In genomic region chr14:102390486-102390885, GRCh38 we compare ENCODE assay signal across 16 cellular contexts. TPM values are rescaled to one million over a fixed set of nuclear protein-coding genes. Genes with fewer than 3 reads are reported as not detected.
DNase-seq lines count a peak whose midpoint lies in the region; ATAC-seq and TF ChIP-seq lines count a peak whose summit lies in the region.
"Had no signal": no experiment of that assay in that cellular context is flagged by ENCODE, and none has a peak within 500 bp of the region (broad histone marks: within the 10 kb centered on the region; RNA-seq: fewer than 3 reads in every experiment).

No MANE protein-coding gene starts in this region.

- no peaks in the 10 kb centered on the region; the same call in 1 of the 2 replicates for H3K27me3 Mint-ChIP-seq in HFFc6 (ENCODE audit: insufficient read depth)

- peaks cover 0 to 7% (median 0%) of the 10 kb centered on the region in 4 donors for H3K36me3 ChIP-seq in sigmoid colon

- in situ Hi-C loops in astrocyte of the spinal cord (cut with HindIII; ENCODE audit: low sequenced_read_pairs), result no loop called here

- TF ChIP-seq CTCF in HFFc6 (IDR thresholded peaks at IDR 0.05), result no peak
- no peak for TF ChIP-seq CTCF in astrocyte of the spinal cord (IDR thresholded peaks at IDR 0.05; ENCODE audit: low read depth, low read length)
- no peak for TF ChIP-seq CTCF in fibroblast of villous mesenchyme (IDR thresholded peaks at IDR 0.05; ENCODE audit: insufficient read depth, low read depth, low read length)
- no peak for TF ChIP-seq CTCF in sigmoid colon (IDR thresholded peaks at IDR 0.05)

- WGBS in sigmoid colon, 2 donors, result 16 to 54% methylated on average over 2 of the region's 2 CpGs

- H3K4me3 ChIP-seq in astrocyte of the spinal cord (ENCODE audit: low read depth, low read length), result no peak overlapping the region
- H3K4me3 ChIP-seq in fibroblast of villous mesenchyme (ENCODE audit: low read depth, low read length), result no peak overlapping the region
- no peak overlapping the region for H3K4me3 ChIP-seq in sigmoid colon
- H3K4me3 ChIP-seq: adrenal gland had no signal

- peak overlapping the region in 3 of 4 donors; percentile 41 to 63 (median 47) for H3K27ac ChIP-seq in sigmoid colon
- H3K27ac ChIP-seq: adrenal gland, C4-2B, parathyroid adenoma had no signal

- no peak for DNase-seq in HFFc6
- DNase-seq in astrocyte of the spinal cord (ENCODE audit: low read depth, low spot score), result peak; percentile 39
- peak; percentile 27 for DNase-seq in fibroblast of villous mesenchyme (ENCODE audit: low read depth)
- DNase-seq in sigmoid colon, result no peak
- DNase-seq in OCI-M2 (lab: John Stamatoyannopoulos, UW; ENCODE audit: unreplicated experiment), result no peak
- DNase-seq in NK-92 (lab: John Stamatoyannopoulos, UW; ENCODE audit: unreplicated experiment), result no peak
- DNase-seq: activated CD4-positive, CD25-positive, alpha-beta regulatory T cell treated with anti-CD3 and anti-CD28 coated beads, Interleukin-2, amount 50 U/mL, for 72 hours; activated T-cell treated with anti-CD3 and anti-CD28 coated beads, Interleukin-2, amount 50 U/mL, for 1 hour; adrenal gland; NCI-H1417; stimulated activated CD4-positive, alpha-beta T cell treated with anti-CD3 and anti-CD28 coated beads, Interleukin-4, amount 100 ng/mL, for 24 hours; stimulated activated naive CD4-positive, alpha-beta T cell treated with Interleukin-2 at 50 U/mL for 16 hours; SW 1271 had no signal

- peak overlapping the region; percentile 27 for H3K27ac Mint-ChIP-seq in HFFc6

- peaks cover 24% of the 10 kb centered on the region for H3K36me3 Mint-ChIP-seq in HFFc6 (ENCODE audit: low read depth)

- intact Hi-C loops in sigmoid colon (cut with DNase I), result no loop called here

- no peaks in the 10 kb centered on the region for H3K9me3 ChIP-seq in sigmoid colon
- H3K9me3 ChIP-seq: adrenal gland had no signal

- peaks cover 0 to 23% (median 17%) of the 10 kb centered on the region in 4 donors for H3K4me1 ChIP-seq in sigmoid colon
- H3K4me1 ChIP-seq: parathyroid adenoma had no signal

- H3K27me3 ChIP-seq in sigmoid colon, result no peaks in the 10 kb centered on the region
- H3K27me3 ChIP-seq: adrenal gland had no signal

- no peak overlapping the region for H3K4me3 Mint-ChIP-seq in HFFc6

- no peak for ATAC-seq in HG02840 (IDR thresholded peaks at IDR 0.05; ENCODE audit: low FRiP score, unreplicated experiment)

- H3K4me1 Mint-ChIP-seq in HFFc6 (ENCODE audit: low read depth), result peaks cover 33% of the 10 kb centered on the region

- no peak for TF ChIP-seq EP300 in sigmoid colon (IDR thresholded peaks at IDR 0.05)

- no peak for TF ChIP-seq POLR2A in sigmoid colon (IDR thresholded peaks at IDR 0.05)

- H3K9me3 Mint-ChIP-seq in HFFc6, result peaks cover 5% of the 10 kb centered on the region; the same call in 1 of the 2 replicates

RNA-seq across cellular contexts. Expression of gene TECPR2, which starts 27.7 kb away (rescaled TPM):
- total RNA-seq in HFFc6 (2021; fragmentation: NEBNext Ultra II Directional; extraction: Animal tissue kit (Norgen Biotek cat#: 25700)), result 10 to 100 TPM; 22.0 to 29.6 (median 26.4) TPM
- total RNA-seq in fibroblast of villous mesenchyme (18.0 and 19.9 TPM in 2 replicates), sigmoid colon (10 to 100 TPM; 15.3 to 51.0 (median 17.2) TPM)
- polyA plus RNA-seq in sigmoid colon, result 1 to 10 TPM; 2.1 to 9.0 (median 8.5) TPM

RNA-seq across cellular contexts. Expression of gene CINP, which starts 27.8 kb away (rescaled TPM):
- total RNA-seq in HFFc6 (2021; fragmentation: NEBNext Ultra II Directional; extraction: Animal tissue kit (Norgen Biotek cat#: 25700)), result 10 to 100 TPM; 58.9 to 65.7 (median 62.4) TPM
- 50.3 and 51.8 TPM in 2 replicates for total RNA-seq in fibroblast of villous mesenchyme
- 10 to 100 TPM; 12.5 to 24.6 (median 19.8) TPM for total RNA-seq in sigmoid colon
- polyA plus RNA-seq in sigmoid colon, result 10 to 100 TPM; 21.5 to 46.2 (median 35.0) TPM

Comparison
In these comparisons a context has a peak if more than half of its experiments do, and no peak if none do; other contexts are left out.
1. DNase-seq: peak in astrocyte of the spinal cord (single experiment) and fibroblast of villous mesenchyme (single experiment); none in HFFc6 (single experiment), sigmoid colon (single experiment), OCI-M2 (single experiment) and NK-92 (single experiment).